Comparison of ENCODE assay signal across 8 cellular contexts in the genomic region with DNA sequence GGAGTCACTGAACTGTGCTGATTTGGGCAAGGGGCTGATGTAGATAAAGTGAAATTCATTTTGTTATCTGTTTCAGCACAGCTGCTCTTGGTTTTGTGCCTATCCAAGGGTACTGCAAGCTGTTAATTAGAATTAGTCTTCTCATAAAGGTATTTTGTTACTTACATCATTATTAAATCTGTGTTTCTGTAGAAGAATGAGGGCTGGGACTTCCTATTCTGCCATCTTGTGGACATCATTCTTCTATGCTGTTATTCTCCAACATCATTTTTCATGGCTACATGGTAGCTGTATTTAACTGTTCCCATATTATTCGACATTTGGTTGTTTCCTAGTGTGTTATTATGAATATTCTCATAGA.
DNase-seq lines count a peak whose midpoint lies in the region; ATAC-seq and TF ChIP-seq lines count a peak whose summit lies in the region.

No MANE protein-coding gene starts in this region.

- peak overlapping the region; percentile 56 for H3K27ac ChIP-seq in GM23248

- in situ Hi-C loops in GM23248 (cut with MboI): loop anchor here (10.0 kb wide), 1 partner anchor 562 kb away; no protein-coding TSS in a partner anchor

- 6 to 8% methylated on average over 1 of the region's 1 CpG for WGBS in GM23248 (ENCODE audit: low coverage in 1 of 2, low lambda C conversion rate in 2 of 2, missing lambda C conversion rate in 2 of 2), 2 experiments

- H3K36me3 Mint-ChIP-seq in activated T-helper 17 cell treated with anti-CD3 and anti-CD28 coated beads, Interleukin-2, amount 50 U/mL, for 72 hours (ENCODE audit: low read depth): no peaks in the 10 kb centered on the region

- peaks cover 16% of the 10 kb centered on the region for H3K4me1 Mint-ChIP-seq in activated T-helper 17 cell treated with anti-CD3 and anti-CD28 coated beads, Interleukin-2, amount 50 U/mL, for 72 hours

- TF ChIP-seq CTCF in AG09319 (IDR thresholded peaks at IDR 0.05; ENCODE audit: low read depth, low read length): peak; percentile 58

- H3K4me3 ChIP-seq in GM23248: no peak overlapping the region; the same call in 1 of the 2 replicates

- peak overlapping the region; percentile 22 for H3K4me3 Mint-ChIP-seq in activated T-helper 17 cell treated with anti-CD3 and anti-CD28 coated beads, Interleukin-2, amount 50 U/mL, for 72 hours

- H3K9me2 ChIP-seq in GM23248 (ENCODE audit: insufficient read depth): no peaks in the 10 kb centered on the region

- H3K9ac ChIP-seq in GM23248: peak overlapping the region; percentile 54

- no peaks in the 10 kb centered on the region for H3K79me2 ChIP-seq in GM23248 (ENCODE audit: insufficient read depth)

- H3K9me3 ChIP-seq in GM23248 (ENCODE audit: low read depth): no peaks in the 10 kb centered on the region

- peak overlapping the region; percentile 53 for H3K4me2 ChIP-seq in GM23248 (ENCODE audit: unreplicated experiment)

- no peaks in the 10 kb centered on the region for H3K27me3 ChIP-seq in GM23248 (replicated peaks; ENCODE audit: insufficient read depth)

- peak overlapping the region; percentile 80 for H2AFZ ChIP-seq in GM23248

- DNase-seq in AG09319 (ENCODE audit: extremely low read depth, low read depth): no peak
- peak; percentile 72 for DNase-seq in GM23248
- DNase-seq in kidney glomerular epithelial cell (lab: John Stamatoyannopoulos, UW): peak; percentile 36
- no peak for DNase-seq in cerebellar nuclear complex (lab: John Stamatoyannopoulos, UW)

- H3K9me3 Mint-ChIP-seq in activated T-helper 17 cell treated with anti-CD3 and anti-CD28 coated beads, Interleukin-2, amount 50 U/mL, for 72 hours: no peaks in the 10 kb centered on the region

- no peaks in the 10 kb centered on the region for H4K20me1 ChIP-seq in GM23248 (ENCODE audit: insufficient read depth)

- H3K4me1 ChIP-seq in GM23248 (ENCODE audit: insufficient read depth): peaks cover 14% of the 10 kb centered on the region

- no peaks in the 10 kb centered on the region for H3K27me3 Mint-ChIP-seq in activated T-helper 17 cell treated with anti-CD3 and anti-CD28 coated beads, Interleukin-2, amount 50 U/mL, for 72 hours

- no peak overlapping the region for H3K27ac Mint-ChIP-seq in activated T-helper 17 cell treated with anti-CD3 and anti-CD28 coated beads, Interleukin-2, amount 50 U/mL, for 72 hours

- H3K36me3 ChIP-seq in GM23248 (ENCODE audit: low read depth): no peaks in the 10 kb centered on the region

- no peak for ATAC-seq in activated T-helper 17 cell treated with anti-CD3 and anti-CD28 coated beads, Interleukin-2, amount 50 U/mL, for 72 hours (replicated peaks)
- no peak for ATAC-seq in HG03354 (IDR thresholded peaks at IDR 0.05; ENCODE audit: poor library complexity, severe bottlenecking, unreplicated experiment)
- ATAC-seq in GM19351 (IDR thresholded peaks at IDR 0.05; ENCODE audit: unreplicated experiment): no peak
- ATAC-seq in HG03442 (IDR thresholded peaks at IDR 0.05; ENCODE audit: unreplicated experiment): no peak

- peaks cover 8% of the 10 kb centered on the region; the same call in 1 of the 2 replicates for H3F3A ChIP-seq in GM23248 (ENCODE audit: insufficient read depth)

Comparison
In these comparisons a context has a peak if more than half of its experiments do, and no peak if none do; other contexts are left out.
1. DNase-seq: peak in GM23248 (single experiment) and kidney glomerular epithelial cell (single experiment); none in AG09319 (single experiment) and cerebellar nuclear complex (0 of 2).